ENCODE assay signal across 12 cellular contexts in genomic region chr1:165885305-165885694, GRCh38.
"Had no signal": no experiment of that assay in that cellular context is flagged by ENCODE, and none has a peak within 500 bp of the region (broad histone marks: within the 10 kb centered on the region; RNA-seq: fewer than 3 reads in every experiment).

No MANE protein-coding gene starts in this region.

- FAIRE-seq: TTC549 had no signal

- DNase-seq: activated CD4-positive, alpha-beta T cell treated with anti-CD3 and anti-CD28 coated beads, Interleukin-2, amount 50 U/mL, for 1 hour; activated naive CD4-positive, alpha-beta T cell treated with anti-CD3 and anti-CD28 coated beads, Interleukin-2, amount 10 ng/mL, durations not matched to agents 7 days and 5 days; activated T-cell treated with anti-CD3 and anti-CD28 coated beads for 4 hours; endodermal cell; lower lobe of right lung; naive thymus-derived CD4-positive, alpha-beta T cell; psoas muscle; stimulated activated CD4-positive, alpha-beta T cell treated with anti-CD3 and anti-CD28 coated beads, Interleukin-2, amount 100 ng/mL, for 48 hours; stimulated activated naive CD4-positive, alpha-beta T cell treated with Interleukin-2 at 50 U/mL for 16 hours; T-helper 2 cell had no signal

- H3K9me3 ChIP-seq: lower lobe of right lung, psoas muscle, suprapubic skin had no signal

- H3K36me3 ChIP-seq: lower lobe of right lung, suprapubic skin had no signal

- H3K27ac ChIP-seq: lower lobe of right lung had no signal

- H3K27me3 ChIP-seq: suprapubic skin had no signal

- H3K4me3 ChIP-seq: lower lobe of right lung, psoas muscle, suprapubic skin had no signal
